Comparison of ENCODE assay signal across 29 cellular contexts in genomic region chr2:114111329-114111728, GRCh38.
"Had no signal": no experiment of that assay in that cellular context is flagged by ENCODE, and none has a peak within 500 bp of the region (broad histone marks: within the 10 kb centered on the region; RNA-seq: fewer than 3 reads in every experiment).

No MANE protein-coding gene starts in this region.

- H3K27me3 ChIP-seq: dorsolateral prefrontal cortex, esophagus muscularis mucosa, esophagus squamous epithelium, foreskin keratinocyte, gastrocnemius medialis, heart left ventricle, heart right ventricle, hepatocyte had no signal

- H3K9me3 ChIP-seq: colonic mucosa, esophagus muscularis mucosa, esophagus squamous epithelium, gastrocnemius medialis, gastroesophageal sphincter, heart left ventricle had no signal

- H3K79me2 ChIP-seq: hepatocyte had no signal

- H3K27ac ChIP-seq: colonic mucosa, coronary artery, dorsolateral prefrontal cortex, epithelial cell of prostate, esophagus muscularis mucosa, esophagus squamous epithelium, foreskin keratinocyte, gastrocnemius medialis, gastroesophageal sphincter, heart left ventricle, heart right ventricle, hepatocyte had no signal

- H3K4me3 ChIP-seq: colonic mucosa, coronary artery, dorsolateral prefrontal cortex, esophagus muscularis mucosa, esophagus squamous epithelium, gastrocnemius medialis, gastroesophageal sphincter, heart left ventricle, heart right ventricle, hepatocyte had no signal

- H3K4me1 ChIP-seq: colonic mucosa, esophagus muscularis mucosa, esophagus squamous epithelium, foreskin keratinocyte, gastrocnemius medialis, gastroesophageal sphincter, heart left ventricle, heart right ventricle had no signal

- ATAC-seq: effector memory CD8-positive, alpha-beta T cell; esophagus mucosa; foreskin keratinocyte; gastrocnemius medialis; gastroesophageal sphincter; heart left ventricle; heart right ventricle had no signal

- H3K36me3 ChIP-seq: colonic mucosa, esophagus muscularis mucosa, esophagus squamous epithelium, gastrocnemius medialis, gastroesophageal sphincter, heart left ventricle, heart right ventricle had no signal

- DNase-seq: colonic mucosa; cortex of kidney; dermis blood vessel endothelial cell; dorsolateral prefrontal cortex; effector CD4-positive, alpha-beta T cell; effector CD8-positive, alpha-beta T cell; effector memory CD4-positive, alpha-beta T cell; effector memory CD8-positive, alpha-beta T cell; endodermal cell; erythroblast; esophagus squamous epithelium; foreskin fibroblast; foreskin keratinocyte; foreskin melanocyte; gastrocnemius medialis; glutamatergic neuron; head of caudate nucleus; heart left ventricle; heart right ventricle had no signal

- H2AFZ ChIP-seq: hepatocyte had no signal

- H3K4me2 ChIP-seq: hepatocyte had no signal

- FAIRE-seq: colon, endometrium, endothelial cell of umbilical vein, frontal cortex had no signal
